In genomic region chr1:36203554-36204346, GRCh38 we compare ENCODE assay signal across 9 cellular contexts. TPM values are rescaled to one million over a fixed set of nuclear protein-coding genes. Genes with fewer than 3 reads are reported as not detected.
DNase-seq lines count a peak whose midpoint lies in the region; ATAC-seq and TF ChIP-seq lines count a peak whose summit lies in the region.
"Had no signal": no experiment of that assay in that cellular context is flagged by ENCODE, and none has a peak within 500 bp of the region (broad histone marks: within the 10 kb centered on the region; RNA-seq: fewer than 3 reads in every experiment).

No MANE protein-coding gene starts in this region.

- no peaks in the 10 kb centered on the region for H3K27me3 Mint-ChIP-seq in neural progenitor cell (ENCODE audit: insufficient read depth, low read depth)

- no peak for ATAC-seq in GM21737 (IDR thresholded peaks at IDR 0.05; ENCODE audit: unreplicated experiment)

- no peaks in the 10 kb centered on the region for H3K9me3 ChIP-seq in neural progenitor cell (ENCODE audit: low read depth)

- DNase-seq in C1 segment of cervical spinal cord (lab: John Stamatoyannopoulos, UW) (peak in 11 of 14 donors; percentile 19 to 81 (median 63)), NCI-H69 (lab: John Stamatoyannopoulos, UW) (peak; percentile 46), fibroblast of gingiva (ENCODE audit: low read depth) (peak; percentile 90), neural progenitor cell (ENCODE audit: low spot score) (peak; percentile 55)
- DNase-seq in stimulated activated CD4-positive, alpha-beta T cell treated with anti-CD3 and anti-CD28 coated beads, Interleukin-12 subunit alpha, Interleukin-12 subunit beta, amount 100 ng/mL, for 4 hours = no peak
- no peak for DNase-seq in activated effector memory CD4-positive, alpha-beta T cell treated with anti-CD3 and anti-CD28 coated beads, Interleukin-2, amount 50 U/mL, for 16 hours
- DNase-seq in activated CD4-positive, CD25-positive, alpha-beta regulatory T cell treated with anti-CD3 and anti-CD28 coated beads, Interleukin-2, amount 50 U/mL, for 72 hours = no peak
- DNase-seq: activated gamma-delta T cell had no signal

- H3K4me2 ChIP-seq in neural progenitor cell = peak overlapping the region; percentile 46

- H4K20me1 ChIP-seq in neural progenitor cell (ENCODE audit: low read depth) = no peaks in the 10 kb centered on the region

- H3K36me3 Mint-ChIP-seq in neural progenitor cell = no peaks in the 10 kb centered on the region

- no peak for TF ChIP-seq CTCF in neural progenitor cell (IDR thresholded peaks at IDR 0.05)

- H3K4me3 ChIP-seq in neural progenitor cell = no peak overlapping the region

- H3F3A ChIP-seq in neural progenitor cell (ENCODE audit: low read depth) = peaks cover 16% of the 10 kb centered on the region

- no peak overlapping the region for H3K4me3 Mint-ChIP-seq in neural progenitor cell

- H3K9me3 Mint-ChIP-seq in neural progenitor cell = no peaks in the 10 kb centered on the region

- no peak overlapping the region for H3K9ac ChIP-seq in neural progenitor cell

- H2AFZ ChIP-seq in neural progenitor cell (replicated peaks) = peak overlapping the region; percentile 94

- H3K4me1 Mint-ChIP-seq in neural progenitor cell = peaks cover 20% of the 10 kb centered on the region

- no peaks in the 10 kb centered on the region for H3K79me2 ChIP-seq in neural progenitor cell (ENCODE audit: low read depth)

- H3K27me3 ChIP-seq in neural progenitor cell = no peaks in the 10 kb centered on the region

- peak overlapping the region; percentile 94 for H3K27ac Mint-ChIP-seq in neural progenitor cell

- no peaks in the 10 kb centered on the region for H3K36me3 ChIP-seq in neural progenitor cell

- peak overlapping the region; percentile 75 for H3K27ac ChIP-seq in neural progenitor cell

- peaks cover 15% of the 10 kb centered on the region for H3K4me1 ChIP-seq in neural progenitor cell

RNA-seq across cellular contexts. Expression of gene THRAP3, which starts 20.5 kb away (rescaled TPM):
- total RNA-seq in neural progenitor cell (ENCODE audit: low replicate concordance) = 123 and 138 TPM in 2 replicates

RNA-seq across cellular contexts. Expression of gene MAP7D1, which starts 47.8 kb away (rescaled TPM):
- total RNA-seq in neural progenitor cell (ENCODE audit: low replicate concordance) = 35.0 and 81.1 TPM in 2 replicates

RNA-seq across cellular contexts. Expression of gene TRAPPC3, which starts 54.5 kb away (rescaled TPM):
- 44.9 and 69.4 TPM in 2 replicates for total RNA-seq in neural progenitor cell (ENCODE audit: low replicate concordance)

Comparison
In these comparisons a context has a peak if more than half of its experiments do, and no peak if none do; other contexts are left out.
1. DNase-seq: peak in C1 segment of cervical spinal cord (11 of 14), NCI-H69 (single experiment), fibroblast of gingiva (single experiment) and neural progenitor cell (single experiment); none in stimulated activated CD4-positive, alpha-beta T cell treated with anti-CD3 and anti-CD28 coated beads, Interleukin-12 subunit alpha, Interleukin-12 subunit beta, amount 100 ng/mL, for 4 hours (single experiment), activated effector memory CD4-positive, alpha-beta T cell treated with anti-CD3 and anti-CD28 coated beads, Interleukin-2, amount 50 U/mL, for 16 hours (single experiment) and activated CD4-positive, CD25-positive, alpha-beta regulatory T cell treated with anti-CD3 and anti-CD28 coated beads, Interleukin-2, amount 50 U/mL, for 72 hours (single experiment).